ENCODE assay signal across 9 cellular contexts in the genomic region with DNA sequence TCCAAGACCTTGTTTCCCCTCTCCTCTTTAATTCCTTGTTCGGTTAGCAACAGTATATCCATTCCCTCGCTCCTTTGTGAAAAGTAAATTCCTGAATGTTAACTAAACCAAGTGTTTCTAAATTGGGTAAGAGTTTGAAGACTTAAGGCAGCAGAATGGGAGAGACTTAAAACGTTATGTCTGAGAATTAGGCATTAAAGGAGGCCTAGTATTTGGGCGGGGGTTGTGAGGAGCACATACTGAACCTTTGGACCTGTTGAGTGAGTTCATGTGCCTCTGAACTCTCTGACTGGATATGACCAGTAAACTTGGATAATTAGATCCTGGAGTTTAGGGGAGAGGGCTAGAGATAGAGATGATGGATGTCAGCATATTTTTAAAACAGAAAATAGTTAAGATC.
DNase-seq lines count a peak whose midpoint lies in the region; ATAC-seq and TF ChIP-seq lines count a peak whose summit lies in the region.
"Had no signal": no experiment of that assay in that cellular context is flagged by ENCODE, and none has a peak within 500 bp of the region (broad histone marks: within the 10 kb centered on the region; RNA-seq: fewer than 3 reads in every experiment).

No MANE protein-coding gene starts in this region.

- TF ChIP-seq CTCF in GM06990 (IDR thresholded peaks at IDR 0.05; ENCODE audit: insufficient read depth, low read length, poor library complexity, severe bottlenecking) (no peak), OCI-LY3 (IDR thresholded peaks at IDR 0.05; ENCODE audit: low read depth, low read length) (no peak), fibroblast of mammary gland (conservative IDR thresholded peaks at IDR 0.05; ENCODE audit: control insufficient read depth, insufficient read depth, low read depth, low read length) (no peak)

- peak overlapping the region; percentile 88 for H3K27ac ChIP-seq in OCI-LY3 (ENCODE audit: low read length)

- H3K27me3 ChIP-seq in GM06990 (replicated peaks; ENCODE audit: control insufficient read depth, insufficient read depth, low read length) (no peaks in the 10 kb centered on the region), OCI-LY3 (ENCODE audit: low read depth, low read length) (no peaks in the 10 kb centered on the region)

- peaks cover 12% of the 10 kb centered on the region for H3K9me3 ChIP-seq in OCI-LY3 (ENCODE audit: insufficient read depth, low read length)

- peak overlapping the region; percentile 82 for H3K4me3 ChIP-seq in GM06990 (replicated peaks; ENCODE audit: low read depth, low read length)
- peak overlapping the region; percentile 83 for H3K4me3 ChIP-seq in OCI-LY3 (ENCODE audit: low read length)
- H3K4me3 ChIP-seq in fibroblast of mammary gland (ENCODE audit: control insufficient read depth, low read depth, low read length), result peak overlapping the region; percentile 100

- peaks cover 52% of the 10 kb centered on the region for H3K4me1 ChIP-seq in OCI-LY3 (ENCODE audit: low read length)

- H3K36me3 ChIP-seq in GM06990 (ENCODE audit: control insufficient read depth, insufficient read depth, low read length) (peaks cover 5% of the 10 kb centered on the region), OCI-LY3 (replicated peaks; ENCODE audit: low read depth, low read length) (peaks cover 79% of the 10 kb centered on the region)

- DNase-seq in GM06990 (ENCODE audit: extremely low read depth, insufficient read length) (no peak), fibroblast of mammary gland (ENCODE audit: low read depth) (peak; percentile 30), pons (ENCODE audit: low spot score) (peak; percentile 65), kidney glomerular epithelial cell (lab: John Stamatoyannopoulos, UW) (no peak), NCI-H510A (lab: John Stamatoyannopoulos, UW) (no peak)
- no peak for DNase-seq in stimulated activated CD4-positive, alpha-beta T cell treated with anti-CD3 and anti-CD28 coated beads, Interleukin-2, amount 100 ng/mL, for 48 hours
- DNase-seq: activated T-cell treated with anti-CD3 and anti-CD28 coated beads for 4 hours had no signal

- H3K79me2 ChIP-seq in OCI-LY3 (ENCODE audit: low read length), result peaks cover 72% of the 10 kb centered on the region

- H3K4me2 ChIP-seq in OCI-LY3 (ENCODE audit: low read length), result peak overlapping the region; percentile 97

- H3K9ac ChIP-seq in OCI-LY3 (ENCODE audit: low read length), result peak overlapping the region; percentile 98

- H4K20me1 ChIP-seq in OCI-LY3 (ENCODE audit: insufficient read depth, low read length), result peaks cover 55% of the 10 kb centered on the region

- ATAC-seq in GM21723 (IDR thresholded peaks at IDR 0.05; ENCODE audit: unreplicated experiment), result no peak

- no peak overlapping the region for H2AFZ ChIP-seq in OCI-LY3 (ENCODE audit: low read depth, low read length)

Comparison
In these comparisons a context has a peak if more than half of its experiments do, and no peak if none do; other contexts are left out.
1. DNase-seq: peak in fibroblast of mammary gland (single experiment) and pons (single experiment); none in GM06990 (single experiment), kidney glomerular epithelial cell (single experiment), stimulated activated CD4-positive, alpha-beta T cell treated with anti-CD3 and anti-CD28 coated beads, Interleukin-2, amount 100 ng/mL, for 48 hours (0 of 2) and NCI-H510A (single experiment).
2. Peak in every context shown above with its lines, with median percentiles within 50 percentile points of each other: H3K4me3 ChIP-seq.